Comparison of ENCODE assay signal across 8 cellular contexts in genomic region chr7:17680943-17681351, GRCh38.
A peak's percentile ranks its signal among the peaks of the same experiment; 100 is the strongest.
DNase-seq lines count a peak whose midpoint lies in the region; ATAC-seq and TF ChIP-seq lines count a peak whose summit lies in the region.

No MANE protein-coding gene starts in this region.

- DNase-seq in HCEC 1CT (peak; percentile 58), amniotic epithelial cell (ENCODE audit: low read depth) (peak; percentile 53), inferior parietal cortex (ENCODE audit: extremely low spot score) (peak; percentile 85), transverse colon (no peak), iPS-NIHi11 (ENCODE audit: low spot score) (no peak), mesendoderm (no peak)

- H3K4me3 ChIP-seq in transverse colon (no peak overlapping the region), mesendoderm (ENCODE audit: low read length) (no peak overlapping the region)

- TF ChIP-seq CTCF in C4-2B (conservative IDR thresholded peaks at IDR 0.05) (peak; percentile 73), transverse colon (IDR thresholded peaks at IDR 0.05) (peak; percentile 37 to 65 (median 53))

- WGBS in transverse colon (ENCODE audit: low coverage in 1 of 2), 2 donors: 4 to 23% methylated on average over 3 to 5 of the region's 5 CpGs
- WGBS in mesendoderm (ENCODE audit: extremely low coverage, insufficient coverage, low lambda C conversion rate): no CpG with 5 or more reads among the region's 5 CpGs

- H3K36me3 ChIP-seq in transverse colon (no peaks in the 10 kb centered on the region), mesendoderm (ENCODE audit: control insufficient read depth, insufficient read depth, low read length) (no peaks in the 10 kb centered on the region)

- H3K9me3 ChIP-seq in transverse colon: no peaks in the 10 kb centered on the region

- no peak overlapping the region for H3K56ac ChIP-seq in mesendoderm (ENCODE audit: low read length)

- no peak overlapping the region for H4K5ac ChIP-seq in mesendoderm (ENCODE audit: low read length)

- no peaks in the 10 kb centered on the region for H3K79me1 ChIP-seq in mesendoderm (ENCODE audit: low read length)

- H3K27me3 ChIP-seq in transverse colon (no peaks in the 10 kb centered on the region), mesendoderm (ENCODE audit: insufficient read depth, low read length, poor library complexity) (no peaks in the 10 kb centered on the region)

- H2BK120ac ChIP-seq in mesendoderm (ENCODE audit: low read depth, low read length): no peak overlapping the region

- H2AK5ac ChIP-seq in mesendoderm (ENCODE audit: low read length): no peak overlapping the region

- H3K27ac ChIP-seq in C4-2B: no peak overlapping the region
- H3K27ac ChIP-seq in transverse colon: peak overlapping the region in 1 of 4 donors; percentile 61
- no peak overlapping the region for H3K27ac ChIP-seq in mesendoderm (ENCODE audit: low read depth, low read length)

- no peak overlapping the region for H4K8ac ChIP-seq in mesendoderm (ENCODE audit: low read depth, low read length)

- H3K4me1 ChIP-seq in transverse colon (no peaks in the 10 kb centered on the region), mesendoderm (ENCODE audit: control insufficient read depth, low read depth, low read length) (peaks cover 3% of the 10 kb centered on the region)

- no peak for TF ChIP-seq EP300 in transverse colon (IDR thresholded peaks at IDR 0.05; ENCODE audit: low read depth)

- no peaks in the 10 kb centered on the region for H3K79me2 ChIP-seq in mesendoderm (ENCODE audit: control insufficient read depth, insufficient read depth, low read length)

- intact Hi-C loops in transverse colon (cut with DNase I; ENCODE audit: low total_unique reads): no loop called here

- no peak overlapping the region for H2BK15ac ChIP-seq in mesendoderm (replicated peaks; ENCODE audit: low read depth)

- no peak overlapping the region for H3K4ac ChIP-seq in mesendoderm (ENCODE audit: low read depth, low read length)

- in situ Hi-C loops in transverse colon (cut with MboI; ENCODE audit: low pct_ligation_motif_present in 1 of 4, low pct_unique_long_range_greater_than_20kb in 1 of 4, low sequenced_read_pairs in 3 of 4): loop anchor here in 2 of 4 donors (25.0 kb wide), 1 partner anchor 656 kb away; no protein-coding TSS in a partner anchor

- TF ChIP-seq POLR2A in transverse colon (IDR thresholded peaks at IDR 0.05): no peak

- no peak overlapping the region for H3K18ac ChIP-seq in mesendoderm (ENCODE audit: low read length)

- H3K9ac ChIP-seq in mesendoderm (ENCODE audit: low read length): no peak overlapping the region

- H2BK5ac ChIP-seq in mesendoderm (ENCODE audit: low read length): no peak overlapping the region

- no peak overlapping the region for H3K23ac ChIP-seq in mesendoderm (ENCODE audit: low read length)

- no peak overlapping the region for H3K4me2 ChIP-seq in mesendoderm (ENCODE audit: low read length)

- no peak for ATAC-seq in GM18858 (IDR thresholded peaks at IDR 0.05; ENCODE audit: unreplicated experiment)

Comparison
In these comparisons a context has a peak if more than half of its experiments do, and no peak if none do; other contexts are left out.
1. DNase-seq: peak in HCEC 1CT (single experiment), amniotic epithelial cell (single experiment) and inferior parietal cortex (single experiment); none in transverse colon (single experiment), iPS-NIHi11 (single experiment) and mesendoderm (single experiment).